8 cellular contexts compared by ENCODE assay signal in genomic region chr9:124868511-124869465, GRCh38. TPM values are rescaled to one million over a fixed set of nuclear protein-coding genes. Genes with fewer than 3 reads are reported as not detected.
DNase-seq lines count a peak whose midpoint lies in the region; ATAC-seq, FAIRE-seq and TF ChIP-seq lines count a peak whose summit lies in the region.

No MANE protein-coding gene starts in this region.

- H3K4me3 ChIP-seq in epithelial cell of proximal tubule (ENCODE audit: low read depth, low read length) (peak overlapping the region; percentile 92), mucosa of rectum (ENCODE audit: low read length in 2 of 2) (peak overlapping the region; percentile 94)

- no peak for FAIRE-seq in D721Med (lab: Jason Lieb, UNC)
- no peak for FAIRE-seq in HTR-8/SVneo (lab: Jason Lieb, UNC)

- H3K4me1 ChIP-seq in mucosa of rectum (ENCODE audit: control insufficient read depth in 2 of 2, insufficient read depth in 2 of 2, low read length in 2 of 2): peaks cover 22 to 27% of the 10 kb centered on the region in 2 donors

- H3K36me3 ChIP-seq in mucosa of rectum (ENCODE audit: control insufficient read depth in 2 of 2, insufficient read depth in 2 of 2, low read length in 2 of 2): peaks cover 6 to 9% of the 10 kb centered on the region in 2 donors

- ATAC-seq in GM21360 (IDR thresholded peaks at IDR 0.05; ENCODE audit: unreplicated experiment): peak; percentile 57

- H3K9me3 ChIP-seq in mucosa of rectum (ENCODE audit: control insufficient read depth in 2 of 2, low read length in 2 of 2): no peaks in the 10 kb centered on the region

- peak overlapping the region; percentile 94 to 95 for H3K27ac ChIP-seq in mucosa of rectum (ENCODE audit: low read depth in 2 of 2, low read length in 2 of 2)

- TF ChIP-seq CTCF in D721Med (IDR thresholded peaks at IDR 0.05; ENCODE audit: insufficient read depth, missing control alignments) (peak; percentile 36), epithelial cell of proximal tubule (conservative IDR thresholded peaks at IDR 0.05; ENCODE audit: low read depth, low read length) (peak; percentile 39)

- no peaks in the 10 kb centered on the region for H3K27me3 ChIP-seq in mucosa of rectum (ENCODE audit: control insufficient read depth in 2 of 2, insufficient read depth in 2 of 2, low read length in 2 of 2)

- H3K9ac ChIP-seq in mucosa of rectum (ENCODE audit: low read depth in 1 of 2, low read length in 2 of 2): peak overlapping the region; percentile 94 to 96

- DNase-seq in D721Med (ENCODE audit: insufficient read length, low spot score) (peak; percentile 96), HTR-8/SVneo (ENCODE audit: insufficient read length, low spot score) (peak; percentile 86), OCI-M1 (lab: John Stamatoyannopoulos, UW) (peak; percentile 94), epithelial cell of proximal tubule (ENCODE audit: low read depth) (no peak)
- DNase-seq in activated T-cell treated with anti-CD3 and anti-CD28 coated beads, Interleukin-2, amount 50 U/mL, for 1 hour: peak; percentile 93
- DNase-seq in stimulated activated CD8-positive, alpha-beta memory T cell treated with anti-CD3 and anti-CD28 coated beads, Interleukin-4, amount 100 ng/mL, for 4 hours (ENCODE audit: low read depth in 2 of 2, low spot score in 1 of 2): peak; percentile 73 to 85

RNA-seq across cellular contexts. Expression of gene ARPC5L, which starts 6.9 kb away (rescaled TPM):
- 53.3 and 55.5 TPM in 2 replicates for total RNA-seq in epithelial cell of proximal tubule

RNA-seq across cellular contexts. Expression of gene RPL35, which starts 7.0 kb away (rescaled TPM):
- total RNA-seq in epithelial cell of proximal tubule: 2,998 and 3,916 TPM in 2 replicates

RNA-seq across cellular contexts. Expression of gene WDR38, which starts 15.5 kb away (rescaled TPM):
- not detected in 2 replicates for total RNA-seq in epithelial cell of proximal tubule
